ENCODE assay signal across 20 cellular contexts in genomic region chr17:48494335-48494734, GRCh38. TPM values are rescaled to one million over a fixed set of nuclear protein-coding genes. Genes with fewer than 3 reads are reported as not detected.
DNase-seq lines count a peak whose midpoint lies in the region; TF ChIP-seq lines count a peak whose summit lies in the region.
"Had no signal": no experiment of that assay in that cellular context is flagged by ENCODE, and none has a peak within 500 bp of the region (broad histone marks: within the 10 kb centered on the region; RNA-seq: fewer than 3 reads in every experiment).

No MANE protein-coding gene starts in this region.

- DNase-seq in DMS53 (lab: John Stamatoyannopoulos, UW), result peak; percentile 41
- DNase-seq in DMS53 treated with DMSO at 0.1 percent for 48 hours (lab: John Stamatoyannopoulos, UW; ENCODE audit: unreplicated experiment), result no peak
- peak; percentile 81 for DNase-seq in astrocyte of the spinal cord (ENCODE audit: low read depth, low spot score)
- no peak for DNase-seq in immature natural killer cell
- no peak for DNase-seq in type B pancreatic cell (ENCODE audit: extremely low spot score, unreplicated experiment)
- DNase-seq in HK-2 (ENCODE audit: unreplicated experiment), result no peak
- DNase-seq in OCI-M1 (lab: John Stamatoyannopoulos, UW), result no peak
- no peak for DNase-seq in retina
- DNase-seq: activated naive CD4-positive, alpha-beta T cell treated with anti-CD3 and anti-CD28 coated beads, Interleukin-2, amount 10 ng/mL, durations not matched to agents 7 days and 5 days; CD8-positive, alpha-beta T cell; head of caudate nucleus; Karpas-422; kidney; NCI-H1436 treated with DMSO at 0.1 percent for 48 hours; NCI-H524 treated with DMSO at 0.1 percent for 48 hours; pancreas; T-helper 2 cell had no signal

- no peaks in the 10 kb centered on the region for H3K36me3 Mint-ChIP-seq in immature natural killer cell
- no peaks in the 10 kb centered on the region for H3K36me3 Mint-ChIP-seq in type B pancreatic cell
- H3K36me3 Mint-ChIP-seq: activated naive CD4-positive, alpha-beta T cell treated with anti-CD3 and anti-CD28 coated beads, Interleukin-2, amount 10 ng/mL, durations not matched to agents 7 days and 5 days; CD8-positive, alpha-beta T cell had no signal

- no peak overlapping the region for H3K27ac Mint-ChIP-seq in immature natural killer cell
- no peak overlapping the region for H3K27ac Mint-ChIP-seq in type B pancreatic cell
- H3K27ac Mint-ChIP-seq: activated naive CD4-positive, alpha-beta T cell treated with anti-CD3 and anti-CD28 coated beads, Interleukin-2, amount 10 ng/mL, durations not matched to agents 7 days and 5 days; CD8-positive, alpha-beta T cell had no signal

- no peak for TF ChIP-seq CTCF in astrocyte of the spinal cord (IDR thresholded peaks at IDR 0.05; ENCODE audit: low read depth, low read length)
- TF ChIP-seq CTCF in type B pancreatic cell (conservative IDR thresholded peaks at IDR 0.05), result no peak

- H3K4me1 Mint-ChIP-seq in immature natural killer cell (peaks cover 5 to 6% of the 10 kb centered on the region in 2 donors), type B pancreatic cell (ENCODE audit: unreplicated experiment) (peaks cover 42% of the 10 kb centered on the region)

- H3K27me3 Mint-ChIP-seq in immature natural killer cell (ENCODE audit: low read depth in 3 of 3) (peaks cover 0 to 7% (median 3%) of the 10 kb centered on the region in 3 donors), type B pancreatic cell (peaks cover 17% of the 10 kb centered on the region)

- no peaks in the 10 kb centered on the region for H3K9me3 Mint-ChIP-seq in immature natural killer cell
- H3K9me3 Mint-ChIP-seq in type B pancreatic cell, result no peaks in the 10 kb centered on the region
- H3K9me3 Mint-ChIP-seq: activated naive CD4-positive, alpha-beta T cell treated with anti-CD3 and anti-CD28 coated beads, Interleukin-2, amount 10 ng/mL, durations not matched to agents 7 days and 5 days; CD8-positive, alpha-beta T cell had no signal

- H3K4me3 Mint-ChIP-seq in immature natural killer cell (peak overlapping the region in 4 of 5 donors; percentile 6 to 57 (median 46)), type B pancreatic cell (peak overlapping the region; percentile 17)
- H3K4me3 Mint-ChIP-seq: activated naive CD4-positive, alpha-beta T cell treated with anti-CD3 and anti-CD28 coated beads, Interleukin-2, amount 10 ng/mL, durations not matched to agents 7 days and 5 days; CD8-positive, alpha-beta T cell had no signal

- in situ Hi-C loops in astrocyte of the spinal cord (cut with HindIII; ENCODE audit: low sequenced_read_pairs), result no loop called here

- no peak overlapping the region for H3K4me3 ChIP-seq in astrocyte of the spinal cord (ENCODE audit: low read depth, low read length)
- H3K4me3 ChIP-seq: cardiac muscle cell, pancreas had no signal

RNA-seq across cellular contexts. Expression of gene HOXB1, which starts 36.5 kb away (rescaled TPM):
- not detected for polyA plus RNA-seq in immature natural killer cell
- total RNA-seq in type B pancreatic cell (ENCODE audit: low replicate concordance), result 0.29 and 0.79 TPM in 2 replicates
- total RNA-seq: CD8-positive, alpha-beta T cell; G401; kidney; mononuclear cell; pancreas had no signal
- polyA plus RNA-seq: pancreas had no signal

RNA-seq across cellular contexts. Expression of gene HOXB2, which starts 50.6 kb away (rescaled TPM):
- polyA plus RNA-seq in immature natural killer cell, result 10 to 100 TPM; 15.9 to 32.6 (median 18.3) TPM
- total RNA-seq in type B pancreatic cell (ENCODE audit: low replicate concordance), result 35.6 and 36.5 TPM in 2 replicates

Comparison
In these comparisons a context has a peak if more than half of its experiments do, and no peak if none do; other contexts are left out.
1. DNase-seq: peak in DMS53 (single experiment) and astrocyte of the spinal cord (single experiment); none in DMS53 treated with DMSO at 0.1 percent for 48 hours (single experiment), immature natural killer cell (0 of 3), type B pancreatic cell (single experiment), HK-2 (single experiment), OCI-M1 (single experiment) and retina (single experiment).